Comparison of ENCODE assay signal across 15 cellular contexts in genomic region chr6:154721460-154721859, GRCh38. TPM values are rescaled to one million over a fixed set of nuclear protein-coding genes. Genes with fewer than 3 reads are reported as not detected.
DNase-seq lines count a peak whose midpoint lies in the region; TF ChIP-seq lines count a peak whose summit lies in the region.
"Had no signal": no experiment of that assay in that cellular context is flagged by ENCODE, and none has a peak within 500 bp of the region (broad histone marks: within the 10 kb centered on the region; RNA-seq: fewer than 3 reads in every experiment).

No MANE protein-coding gene starts in this region.

- no peak overlapping the region for H3K4me3 ChIP-seq in suprapubic skin
- H3K4me3 ChIP-seq: GM23338, SK-N-MC had no signal

- H3K9me3 ChIP-seq in suprapubic skin, result no peaks in the 10 kb centered on the region

- H3K4me1 Mint-ChIP-seq in chondrocyte (ENCODE audit: low read depth), result peaks cover 7% of the 10 kb centered on the region
- H3K4me1 Mint-ChIP-seq: activated B cell treated with CpG ODN at 0.5 μM for 24 hours, GM23338 had no signal

- TF ChIP-seq EP300 in suprapubic skin (IDR thresholded peaks at IDR 0.05), result no peak

- H3K27me3 ChIP-seq in suprapubic skin, result no peaks in the 10 kb centered on the region

- no peaks in the 10 kb centered on the region for H3K4me1 ChIP-seq in suprapubic skin

- DNase-seq in A172 (ENCODE audit: low spot score) (peak; percentile 70), HK-2 (ENCODE audit: unreplicated experiment) (peak; percentile 28), SW480 (ENCODE audit: low spot score) (peak; percentile 85), fibroblast of peridontal ligament (ENCODE audit: extremely low read depth) (peak; percentile 72), chondrocyte (ENCODE audit: low spot score) (no peak), NCI-H446 (lab: John Stamatoyannopoulos, UW) (no peak), suprapubic skin (ENCODE audit: low spot score in 2 of 2) (no peak), DMS53 (lab: John Stamatoyannopoulos, UW) (no peak)
- DNase-seq: activated B cell treated with CpG ODN at 0.5 μM for 24 hours; effector CD4-positive, alpha-beta T cell; head of caudate nucleus; NCI-H1417 had no signal

- H3K27ac Mint-ChIP-seq in chondrocyte (ENCODE audit: unreplicated experiment), result no peak overlapping the region
- H3K27ac Mint-ChIP-seq: activated B cell treated with CpG ODN at 0.5 μM for 24 hours, GM23338 had no signal

- no peak overlapping the region for H3K4me3 Mint-ChIP-seq in chondrocyte (ENCODE audit: unreplicated experiment)
- H3K4me3 Mint-ChIP-seq: activated B cell treated with CpG ODN at 0.5 μM for 24 hours, GM23338 had no signal

- TF ChIP-seq POLR2A in suprapubic skin (IDR thresholded peaks at IDR 0.05), result no peak

- 61% methylated on average over 6 of the region's 6 CpGs for WGBS in suprapubic skin

- H3K27me3 Mint-ChIP-seq in chondrocyte (ENCODE audit: low read depth), result no peaks in the 10 kb centered on the region

- H3K27ac ChIP-seq in suprapubic skin, result no peak overlapping the region
- H3K27ac ChIP-seq: HL-60, SK-N-MC had no signal

- peaks cover 13% of the 10 kb centered on the region for H3K9me3 Mint-ChIP-seq in chondrocyte (ENCODE audit: low read depth)

- no peaks in the 10 kb centered on the region for H3K36me3 ChIP-seq in suprapubic skin

- TF ChIP-seq CTCF in chondrocyte (IDR thresholded peaks at IDR 0.05), result no peak
- no peak for TF ChIP-seq CTCF in suprapubic skin (IDR thresholded peaks at IDR 0.05)

- H3K36me3 Mint-ChIP-seq in chondrocyte (ENCODE audit: low read depth), result peaks cover 2% of the 10 kb centered on the region

RNA-seq across cellular contexts. Expression of gene SCAF8, which starts 11.8 kb away (rescaled TPM):
- 22.4 and 30.8 TPM in 2 replicates for total RNA-seq in A172 (2014; rRNA removed; shearing (Covaris generic))
- total RNA-seq in chondrocyte (36.3 to 36.7 TPM (median 36.7 TPM) in 3 replicates), suprapubic skin (10 to 100 TPM; 34.1 to 63.7 (median 41.0) TPM)

Comparison
In these comparisons a context has a peak if more than half of its experiments do, and no peak if none do; other contexts are left out.
1. DNase-seq: peak in A172 (single experiment), HK-2 (single experiment), SW480 (single experiment) and fibroblast of peridontal ligament (single experiment); none in chondrocyte (single experiment), NCI-H446 (0 of 2), suprapubic skin (0 of 2) and DMS53 (single experiment).